In genomic region chr3:87696276-87697013, GRCh38 we compare ENCODE assay signal across 13 cellular contexts.
DNase-seq lines count a peak whose midpoint lies in the region; ATAC-seq and TF ChIP-seq lines count a peak whose summit lies in the region.
"Had no signal": no experiment of that assay in that cellular context is flagged by ENCODE, and none has a peak within 500 bp of the region (broad histone marks: within the 10 kb centered on the region; RNA-seq: fewer than 3 reads in every experiment).

No MANE protein-coding gene starts in this region.

- intact Hi-C loops in mammary epithelial cell (cut with micrococcal nuclease) (no loop called here), breast epithelium (cut with DNase I; ENCODE audit: low total_unique reads) (no loop called here), PC-9 (cut with micrococcal nuclease; ENCODE audit: unreplicated experiment) (no loop called here)
- intact Hi-C loops in CD8-positive, alpha-beta T cell (cut with DNase I, micrococcal nuclease), result no loop called here

- TF ChIP-seq CTCF in mammary epithelial cell (conservative IDR thresholded peaks at IDR 0.05 in 1 of 2, IDR thresholded peaks at IDR 0.05 in 1 of 2; ENCODE audit: extremely low read depth in 1 of 2, insufficient read depth in 1 of 2, low read depth in 1 of 2, low read length in 2 of 2) (no peak), breast epithelium (IDR thresholded peaks at IDR 0.05) (no peak), PC-9 (conservative IDR thresholded peaks at IDR 0.05) (no peak)
- no peak for TF ChIP-seq CTCF in CD8-positive, alpha-beta T cell (IDR thresholded peaks at IDR 0.05)

- H3K4me2 ChIP-seq in mammary epithelial cell (ENCODE audit: insufficient read depth, low read depth, low read length), result no peak overlapping the region
- no peak overlapping the region for H3K4me2 ChIP-seq in PC-9

- no peaks in the 10 kb centered on the region for H3F3A ChIP-seq in PC-9 (ENCODE audit: insufficient read depth, low read depth)

- POLR2A ChIA-PET in PC-9 (lab: Charles Lee; ENCODE audit: unreplicated experiment), result interaction anchor here (0.6 kb wide), 1 partner anchor 14 kb away, joined by 5 read pairs; no protein-coding TSS in a partner anchor
- POLR2A ChIA-PET in CD8-positive, alpha-beta T cell (lab: Charles Lee), result no interaction called here

- no peaks in the 10 kb centered on the region for H3K9me3 Mint-ChIP-seq in CD8-positive, alpha-beta T cell

- no peak for TF ChIP-seq POLR2A in breast epithelium (IDR thresholded peaks at IDR 0.05)

- H3K4me1 ChIP-seq in mammary epithelial cell (ENCODE audit: insufficient read depth, low read length) (no peaks in the 10 kb centered on the region), breast epithelium (no peaks in the 10 kb centered on the region), PC-9 (replicated peaks; ENCODE audit: insufficient read depth) (no peaks in the 10 kb centered on the region)
- H3K4me1 ChIP-seq in CD8-positive, alpha-beta T cell (ENCODE audit: insufficient read depth, low read length), result no peaks in the 10 kb centered on the region

- peaks cover 6% of the 10 kb centered on the region; the same call in 1 of the 2 replicates for H3K9me2 ChIP-seq in PC-9 (ENCODE audit: insufficient read depth)

- H3K27me3 Mint-ChIP-seq in CD8-positive, alpha-beta T cell (ENCODE audit: low read depth), result no peaks in the 10 kb centered on the region
- H3K27me3 Mint-ChIP-seq: CD4-positive, CD25-positive, alpha-beta regulatory T cell had no signal

- H3K9ac ChIP-seq in mammary epithelial cell (ENCODE audit: insufficient read depth, low read length), result no peak overlapping the region

- H3K4me3 ChIP-seq in mammary epithelial cell (replicated peaks in 1 of 3; ENCODE audit: insufficient read depth in 1 of 3, low read depth in 2 of 3, low read length in 3 of 3) (no peak overlapping the region), breast epithelium (no peak overlapping the region), PC-9 (no peak overlapping the region)
- H3K4me3 ChIP-seq in CD8-positive, alpha-beta T cell (ENCODE audit: low read depth, low read length), result no peak overlapping the region

- H3K79me2 ChIP-seq in mammary epithelial cell (ENCODE audit: insufficient read depth, low read length) (no peaks in the 10 kb centered on the region), PC-9 (ENCODE audit: low read depth) (no peaks in the 10 kb centered on the region)

- H3K36me3 ChIP-seq in mammary epithelial cell (ENCODE audit: insufficient read depth, low read length), result no peaks in the 10 kb centered on the region
- no peaks in the 10 kb centered on the region for H3K36me3 ChIP-seq in breast epithelium
- H3K36me3 ChIP-seq in PC-9 (ENCODE audit: low read depth), result no peaks in the 10 kb centered on the region
- no peaks in the 10 kb centered on the region for H3K36me3 ChIP-seq in CD8-positive, alpha-beta T cell (ENCODE audit: insufficient read depth, low read length)

- H3K9me3 ChIP-seq in mammary epithelial cell (replicated peaks; ENCODE audit: insufficient read depth, low read length) (no peaks in the 10 kb centered on the region), breast epithelium (no peaks in the 10 kb centered on the region), PC-9 (ENCODE audit: insufficient read depth, low read depth) (no peaks in the 10 kb centered on the region)
- H3K9me3 ChIP-seq in CD8-positive, alpha-beta T cell (ENCODE audit: low read length), result no peaks in the 10 kb centered on the region

- no peaks in the 10 kb centered on the region for H3K4me1 Mint-ChIP-seq in CD8-positive, alpha-beta T cell (ENCODE audit: low read depth)
- H3K4me1 Mint-ChIP-seq: CD4-positive, CD25-positive, alpha-beta regulatory T cell had no signal

- no peak overlapping the region for H3K4me3 Mint-ChIP-seq in CD8-positive, alpha-beta T cell
- H3K4me3 Mint-ChIP-seq: CD4-positive, CD25-positive, alpha-beta regulatory T cell had no signal

- H3K27ac ChIP-seq in mammary epithelial cell (ENCODE audit: insufficient read depth, low read depth, low read length) (no peak overlapping the region), breast epithelium (no peak overlapping the region), PC-9 (no peak overlapping the region)
- no peak overlapping the region for H3K27ac ChIP-seq in CD8-positive, alpha-beta T cell (ENCODE audit: low read depth, low read length)

- dilution Hi-C loops in mammary epithelial cell (cut with HindIII; ENCODE audit: low sequenced_read_pairs), result no loop called here

- 85% methylated on average over 4 of the region's 6 CpGs for WGBS in mammary epithelial cell (ENCODE audit: low coverage, missing lambda C conversion rate)

- H3K27me3 ChIP-seq in mammary epithelial cell (ENCODE audit: insufficient read depth, low read length) (no peaks in the 10 kb centered on the region), breast epithelium (no peaks in the 10 kb centered on the region), PC-9 (ENCODE audit: insufficient read depth, low read depth) (no peaks in the 10 kb centered on the region)
- H3K27me3 ChIP-seq in CD8-positive, alpha-beta T cell (ENCODE audit: insufficient read depth, low read length), result no peaks in the 10 kb centered on the region

- H2AFZ ChIP-seq in mammary epithelial cell (ENCODE audit: low read depth, low read length), result no peak overlapping the region
- peak overlapping the region; percentile 36; the same call in 1 of the 2 replicates for H2AFZ ChIP-seq in PC-9

- in situ Hi-C loops in mammary epithelial cell (cut with MboI; ENCODE audit: low sequenced_read_pairs in 2 of 2), result no loop called here

- no peaks in the 10 kb centered on the region for H3K36me3 Mint-ChIP-seq in CD8-positive, alpha-beta T cell
- H3K36me3 Mint-ChIP-seq: CD4-positive, CD25-positive, alpha-beta regulatory T cell had no signal

- no peak overlapping the region for H3K27ac Mint-ChIP-seq in CD8-positive, alpha-beta T cell
- H3K27ac Mint-ChIP-seq: CD4-positive, CD25-positive, alpha-beta regulatory T cell had no signal

- ATAC-seq in GM21390 (IDR thresholded peaks at IDR 0.05; ENCODE audit: unreplicated experiment) (no peak), HG02884 (IDR thresholded peaks at IDR 0.05; ENCODE audit: unreplicated experiment) (no peak)
- ATAC-seq in CD8-positive, alpha-beta T cell, result no peak

- no TSS peak for BruUV-seq in mammary epithelial cell (replicated peaks; lab: Mats Ljungman, UMichigan)
- BruUV-seq in PC-9 (replicated peaks; lab: Mats Ljungman, UMichigan), result no TSS peak

- H4K20me1 ChIP-seq in mammary epithelial cell (ENCODE audit: insufficient read depth, low read length) (no peaks in the 10 kb centered on the region), PC-9 (ENCODE audit: insufficient read depth) (no peaks in the 10 kb centered on the region)

- peak; percentile 12 for DNase-seq in mammary epithelial cell
- no peak for DNase-seq in breast epithelium (ENCODE audit: low spot score in 2 of 2)
- DNase-seq in PC-9, result no peak
- peak; percentile 0 for DNase-seq in globus pallidus (ENCODE audit: low spot score)
- no peak for DNase-seq in CD8-positive, alpha-beta T cell
- DNase-seq: AML-193; CD4-positive, CD25-positive, alpha-beta regulatory T cell; Kasumi-1; NCI-H1436; NCI-H2029 treated with DMSO at 0.1 percent for 48 hours; NCI-H69 had no signal

- CTCF ChIA-PET in mammary epithelial cell (lab: Charles Lee; ENCODE audit: low non-redundant PET), result no interaction called here
- CTCF ChIA-PET in PC-9 (lab: Charles Lee), result no interaction called here
- CTCF ChIA-PET in CD8-positive, alpha-beta T cell (lab: Charles Lee), result no interaction called here

Comparison
In these comparisons a context has a peak if more than half of its experiments do, and no peak if none do; other contexts are left out.
1. DNase-seq: peak in mammary epithelial cell (single experiment) and globus pallidus (single experiment); none in breast epithelium (0 of 2), PC-9 (0 of 2) and CD8-positive, alpha-beta T cell (0 of 7).